Comparison of ENCODE assay signal across 2 cellular contexts in the genomic region with DNA sequence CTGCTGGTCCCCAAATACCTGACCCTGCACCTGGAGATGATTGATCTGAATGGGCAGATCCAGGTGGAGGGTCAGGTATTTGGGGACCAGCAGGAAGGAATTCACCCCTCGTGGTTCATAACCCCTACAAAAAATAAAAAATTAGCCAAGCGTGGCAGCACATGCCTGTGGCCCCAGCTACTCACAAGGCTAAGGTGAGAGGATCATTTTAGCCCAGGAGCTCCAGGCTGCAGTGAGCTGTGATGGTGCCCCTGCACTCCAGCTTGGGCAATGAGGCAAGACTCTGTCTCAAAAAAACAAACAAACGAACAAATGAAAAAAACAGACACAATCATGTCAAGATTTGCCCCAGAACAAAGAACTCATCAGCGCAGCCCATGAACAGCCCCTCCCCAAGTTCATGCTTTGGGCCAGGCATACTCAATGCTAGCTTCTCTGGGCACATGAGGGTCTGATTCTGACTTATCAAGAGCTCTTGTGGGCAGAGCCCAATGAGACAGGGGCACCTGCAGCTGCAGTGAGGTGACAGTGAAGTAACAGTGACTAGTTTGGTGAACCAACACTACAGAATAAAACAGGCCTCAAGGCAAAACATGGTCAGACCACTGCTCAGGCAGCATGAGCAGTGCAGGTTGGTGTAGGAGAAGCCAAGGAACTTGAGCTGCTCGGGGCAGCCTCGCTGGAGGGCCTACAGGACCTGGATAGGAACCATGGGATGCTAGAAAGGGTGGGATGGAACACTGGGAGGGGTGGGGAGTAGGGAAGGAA.
TF ChIP-seq lines count a peak whose summit lies in the region.

No MANE protein-coding gene starts in this region.

TF ChIP-seq in GM12891, 5 proteins besides CTCF, POLR2A, EP300 and RAD21:
- no peak for TF ChIP-seq POLR2AphosphoS5 (IDR thresholded peaks at IDR 0.05; ENCODE audit: low read depth, low read length)
- TF ChIP-seq PAX5 (IDR thresholded peaks at IDR 0.05; ENCODE audit: insufficient read depth, low read length, severe bottlenecking), result peak; percentile 86
TF ChIP-seq in GM12891: peak in this region for 1.

TF ChIP-seq in HepG2, 621 proteins besides CTCF, POLR2A, EP300 and RAD21:
- TF ChIP-seq, protein P1, sequence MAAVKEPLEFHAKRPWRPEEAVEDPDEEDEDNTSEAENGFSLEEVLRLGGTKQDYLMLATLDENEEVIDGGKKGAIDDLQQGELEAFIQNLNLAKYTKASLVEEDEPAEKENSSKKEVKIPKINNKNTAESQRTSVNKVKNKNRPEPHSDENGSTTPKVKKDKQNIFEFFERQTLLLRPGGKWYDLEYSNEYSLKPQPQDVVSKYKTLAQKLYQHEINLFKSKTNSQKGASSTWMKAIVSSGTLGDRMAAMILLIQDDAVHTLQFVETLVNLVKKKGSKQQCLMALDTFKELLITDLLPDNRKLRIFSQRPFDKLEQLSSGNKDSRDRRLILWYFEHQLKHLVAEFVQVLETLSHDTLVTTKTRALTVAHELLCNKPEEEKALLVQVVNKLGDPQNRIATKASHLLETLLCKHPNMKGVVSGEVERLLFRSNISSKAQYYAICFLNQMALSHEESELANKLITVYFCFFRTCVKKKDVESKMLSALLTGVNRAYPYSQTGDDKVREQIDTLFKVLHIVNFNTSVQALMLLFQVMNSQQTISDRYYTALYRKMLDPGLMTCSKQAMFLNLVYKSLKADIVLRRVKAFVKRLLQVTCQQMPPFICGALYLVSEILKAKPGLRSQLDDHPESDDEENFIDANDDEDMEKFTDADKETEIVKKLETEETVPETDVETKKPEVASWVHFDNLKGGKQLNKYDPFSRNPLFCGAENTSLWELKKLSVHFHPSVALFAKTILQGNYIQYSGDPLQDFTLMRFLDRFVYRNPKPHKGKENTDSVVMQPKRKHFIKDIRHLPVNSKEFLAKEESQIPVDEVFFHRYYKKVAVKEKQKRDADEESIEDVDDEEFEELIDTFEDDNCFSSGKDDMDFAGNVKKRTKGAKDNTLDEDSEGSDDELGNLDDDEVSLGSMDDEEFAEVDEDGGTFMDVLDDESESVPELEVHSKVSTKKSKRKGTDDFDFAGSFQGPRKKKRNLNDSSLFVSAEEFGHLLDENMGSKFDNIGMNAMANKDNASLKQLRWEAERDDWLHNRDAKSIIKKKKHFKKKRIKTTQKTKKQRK (IDR thresholded peaks at IDR 0.05; ENCODE audit: low read length), result no peak
- TF ChIP-seq GPBP1L1 (CRISPR knock-in tag; IDR thresholded peaks at IDR 0.05) (no peak), ZFP36L1 (CRISPR knock-in tag; IDR thresholded peaks at IDR 0.05) (no peak), SUZ12 (IDR thresholded peaks at IDR 0.05; ENCODE audit: low read depth, low read length) (no peak), MEIS1 (CRISPR knock-in tag; IDR thresholded peaks at IDR 0.05; ENCODE audit: borderline replicate concordance) (no peak), THRA (CRISPR knock-in tag; IDR thresholded peaks at IDR 0.05; ENCODE audit: borderline replicate concordance) (no peak), TBX3 (IDR thresholded peaks at IDR 0.05; ENCODE audit: borderline replicate concordance) (no peak), STAT5B (CRISPR knock-in tag; IDR thresholded peaks at IDR 0.05) (no peak), ZBTB39 (CRISPR knock-in tag; IDR thresholded peaks at IDR 0.05) (no peak), ZNF496 (CRISPR knock-in tag; IDR thresholded peaks at IDR 0.05; ENCODE audit: insufficient replicate concordance) (no peak), KIAA2018 (CRISPR knock-in tag; IDR thresholded peaks at IDR 0.05; ENCODE audit: borderline replicate concordance) (no peak)
- TF ChIP-seq, protein P2, sequence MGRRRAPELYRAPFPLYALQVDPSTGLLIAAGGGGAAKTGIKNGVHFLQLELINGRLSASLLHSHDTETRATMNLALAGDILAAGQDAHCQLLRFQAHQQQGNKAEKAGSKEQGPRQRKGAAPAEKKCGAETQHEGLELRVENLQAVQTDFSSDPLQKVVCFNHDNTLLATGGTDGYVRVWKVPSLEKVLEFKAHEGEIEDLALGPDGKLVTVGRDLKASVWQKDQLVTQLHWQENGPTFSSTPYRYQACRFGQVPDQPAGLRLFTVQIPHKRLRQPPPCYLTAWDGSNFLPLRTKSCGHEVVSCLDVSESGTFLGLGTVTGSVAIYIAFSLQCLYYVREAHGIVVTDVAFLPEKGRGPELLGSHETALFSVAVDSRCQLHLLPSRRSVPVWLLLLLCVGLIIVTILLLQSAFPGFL (CRISPR knock-in tag; IDR thresholded peaks at IDR 0.05), result no peak
- TF ChIP-seq, protein P3, sequence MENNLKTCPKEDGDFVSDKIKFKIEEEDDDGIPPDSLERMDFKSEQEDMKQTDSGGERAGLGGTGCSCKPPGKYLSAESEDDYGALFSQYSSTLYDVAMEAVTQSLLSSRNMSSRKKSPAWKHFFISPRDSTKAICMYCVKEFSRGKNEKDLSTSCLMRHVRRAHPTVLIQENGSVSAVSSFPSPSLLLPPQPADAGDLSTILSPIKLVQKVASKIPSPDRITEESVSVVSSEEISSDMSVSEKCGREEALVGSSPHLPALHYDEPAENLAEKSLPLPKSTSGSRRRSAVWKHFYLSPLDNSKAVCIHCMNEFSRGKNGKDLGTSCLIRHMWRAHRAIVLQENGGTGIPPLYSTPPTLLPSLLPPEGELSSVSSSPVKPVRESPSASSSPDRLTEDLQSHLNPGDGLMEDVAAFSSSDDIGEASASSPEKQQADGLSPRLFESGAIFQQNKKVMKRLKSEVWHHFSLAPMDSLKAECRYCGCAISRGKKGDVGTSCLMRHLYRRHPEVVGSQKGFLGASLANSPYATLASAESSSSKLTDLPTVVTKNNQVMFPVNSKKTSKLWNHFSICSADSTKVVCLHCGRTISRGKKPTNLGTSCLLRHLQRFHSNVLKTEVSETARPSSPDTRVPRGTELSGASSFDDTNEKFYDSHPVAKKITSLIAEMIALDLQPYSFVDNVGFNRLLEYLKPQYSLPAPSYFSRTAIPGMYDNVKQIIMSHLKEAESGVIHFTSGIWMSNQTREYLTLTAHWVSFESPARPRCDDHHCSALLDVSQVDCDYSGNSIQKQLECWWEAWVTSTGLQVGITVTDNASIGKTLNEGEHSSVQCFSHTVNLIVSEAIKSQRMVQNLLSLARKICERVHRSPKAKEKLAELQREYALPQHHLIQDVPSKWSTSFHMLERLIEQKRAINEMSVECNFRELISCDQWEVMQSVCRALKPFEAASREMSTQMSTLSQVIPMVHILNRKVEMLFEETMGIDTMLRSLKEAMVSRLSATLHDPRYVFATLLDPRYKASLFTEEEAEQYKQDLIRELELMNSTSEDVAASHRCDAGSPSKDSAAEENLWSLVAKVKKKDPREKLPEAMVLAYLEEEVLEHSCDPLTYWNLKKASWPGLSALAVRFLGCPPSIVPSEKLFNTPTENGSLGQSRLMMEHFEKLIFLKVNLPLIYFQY (CRISPR knock-in tag; IDR thresholded peaks at IDR 0.05; ENCODE audit: borderline replicate concordance), result no peak
- TF ChIP-seq, protein P4, sequence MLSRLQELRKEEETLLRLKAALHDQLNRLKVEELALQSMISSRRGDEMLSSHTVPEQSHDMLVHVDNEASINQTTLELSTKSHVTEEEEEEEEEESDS (CRISPR knock-in tag; IDR thresholded peaks at IDR 0.05; ENCODE audit: borderline replicate concordance), result no peak
- TF ChIP-seq, protein P5, sequence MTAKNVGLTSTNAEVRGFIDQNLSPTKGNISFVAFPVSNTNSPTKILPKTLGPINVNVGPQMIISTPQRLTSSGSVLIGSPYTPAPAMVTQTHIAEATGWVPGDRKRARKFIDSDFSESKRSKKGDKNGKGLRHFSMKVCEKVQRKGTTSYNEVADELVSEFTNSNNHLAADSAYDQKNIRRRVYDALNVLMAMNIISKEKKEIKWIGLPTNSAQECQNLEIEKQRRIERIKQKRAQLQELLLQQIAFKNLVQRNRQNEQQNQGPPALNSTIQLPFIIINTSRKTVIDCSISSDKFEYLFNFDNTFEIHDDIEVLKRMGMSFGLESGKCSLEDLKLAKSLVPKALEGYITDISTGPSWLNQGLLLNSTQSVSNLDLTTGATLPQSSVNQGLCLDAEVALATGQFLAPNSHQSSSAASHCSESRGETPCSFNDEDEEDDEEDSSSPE (CRISPR knock-in tag; IDR thresholded peaks at IDR 0.05), result no peak
